In the genomic region with DNA sequence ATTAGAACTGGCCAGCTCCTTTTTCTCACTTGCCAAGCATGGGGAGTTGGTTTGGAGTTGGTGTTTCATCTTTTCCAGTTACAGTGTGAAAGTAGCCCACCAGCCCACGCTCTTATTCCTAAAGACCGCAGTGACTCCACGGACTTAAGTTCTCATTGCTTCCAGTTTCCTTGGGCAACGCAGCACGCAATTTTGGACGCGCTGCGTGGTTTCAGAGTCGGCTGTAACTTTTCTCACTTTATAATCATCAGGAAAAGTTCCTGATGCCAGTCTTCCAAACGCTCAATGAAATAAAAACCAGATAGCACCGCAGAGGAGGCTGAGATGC, we compare ENCODE assay signal across 7 cellular contexts. TPM values are rescaled to one million over a fixed set of nuclear protein-coding genes. Genes with fewer than 3 reads are reported as not detected.
DNase-seq lines count a peak whose midpoint lies in the region; ATAC-seq and TF ChIP-seq lines count a peak whose summit lies in the region.

No MANE protein-coding gene starts in this region.

- H3K27me3 Mint-ChIP-seq in naive thymus-derived CD8-positive, alpha-beta T cell: peaks cover 0 to 6% (median 3%) of the 10 kb centered on the region in 5 donors

- POLR2A ChIA-PET in naive thymus-derived CD8-positive, alpha-beta T cell (lab: Charles Lee): interaction anchor here (0.6 to 2.5 kb wide), 7 partner anchors 27 to 532 kb away, joined by 3 to 35 read pairs (median 5); partner anchors contain the start of genes BCLAF1 and MAP3K5

- H3K27ac ChIP-seq in upper lobe of right lung: peak overlapping the region; percentile 93

- H3K4me1 ChIP-seq in endocrine pancreas (ENCODE audit: control insufficient read depth, insufficient read depth, low read length): no peaks in the 10 kb centered on the region
- peaks cover 5% of the 10 kb centered on the region for H3K4me1 ChIP-seq in upper lobe of right lung

- H3K36me3 ChIP-seq in endocrine pancreas (ENCODE audit: control insufficient read depth, insufficient read depth, low read length): peaks cover 2% of the 10 kb centered on the region
- H3K36me3 ChIP-seq in upper lobe of right lung: peaks cover 7% of the 10 kb centered on the region

- H3K4me3 ChIP-seq in endocrine pancreas (ENCODE audit: control insufficient read depth, insufficient read depth, low read length) (peak overlapping the region; percentile 88), upper lobe of right lung (peak overlapping the region; percentile 72)

- TF ChIP-seq CTCF in upper lobe of right lung (IDR thresholded peaks at IDR 0.05): no peak

- no peaks in the 10 kb centered on the region for H3K27me3 ChIP-seq in endocrine pancreas (ENCODE audit: control insufficient read depth, insufficient read depth, low read length)
- no peaks in the 10 kb centered on the region for H3K27me3 ChIP-seq in upper lobe of right lung

- H3K4me1 Mint-ChIP-seq in naive thymus-derived CD8-positive, alpha-beta T cell: peaks cover 14 to 46% (median 34%) of the 10 kb centered on the region in 4 donors

- peak overlapping the region; percentile 90 to 100 (median 97) for H3K27ac Mint-ChIP-seq in naive thymus-derived CD8-positive, alpha-beta T cell

- intact Hi-C loops in upper lobe of right lung (cut with DNase I): no loop called here

- no peaks in the 10 kb centered on the region for H3K9me3 ChIP-seq in endocrine pancreas (ENCODE audit: control insufficient read depth, low read length)
- no peaks in the 10 kb centered on the region for H3K9me3 ChIP-seq in upper lobe of right lung

- peak overlapping the region; percentile 45 for H3K9ac ChIP-seq in endocrine pancreas (ENCODE audit: control insufficient read depth, insufficient read depth, low read length)

- peaks cover 10 to 14% (median 12%) of the 10 kb centered on the region in 3 donors for H3K36me3 Mint-ChIP-seq in naive thymus-derived CD8-positive, alpha-beta T cell

- DNase-seq in naive thymus-derived CD8-positive, alpha-beta T cell: no peak
- DNase-seq in upper lobe of right lung (no peak), NCI-H1694 treated with DMSO at 0.1 percent for 48 hours (lab: John Stamatoyannopoulos, UW) (no peak)

- peak overlapping the region; percentile 88 to 99 (median 94) for H3K4me3 Mint-ChIP-seq in naive thymus-derived CD8-positive, alpha-beta T cell

- peak; percentile 5 for ATAC-seq in GM18502 (IDR thresholded peaks at IDR 0.05; ENCODE audit: poor library complexity, unreplicated experiment)
- ATAC-seq in HG02588 (IDR thresholded peaks at IDR 0.05; ENCODE audit: unreplicated experiment): peak; percentile 9
- ATAC-seq in SK-N-SH treated with all-trans-retinoic acid at 6 μM for 48 hours: peak; percentile 34
- peak in 1 of 2 donors; percentile 1 for ATAC-seq in naive thymus-derived CD8-positive, alpha-beta T cell
- ATAC-seq in upper lobe of right lung: no peak

- no peaks in the 10 kb centered on the region for H3K9me3 Mint-ChIP-seq in naive thymus-derived CD8-positive, alpha-beta T cell

TF ChIP-seq in SK-N-SH treated with all-trans-retinoic acid at 6 μM for 48 hours, 23 proteins besides CTCF, POLR2A, EP300 and RAD21:
- TF ChIP-seq, protein P1, sequence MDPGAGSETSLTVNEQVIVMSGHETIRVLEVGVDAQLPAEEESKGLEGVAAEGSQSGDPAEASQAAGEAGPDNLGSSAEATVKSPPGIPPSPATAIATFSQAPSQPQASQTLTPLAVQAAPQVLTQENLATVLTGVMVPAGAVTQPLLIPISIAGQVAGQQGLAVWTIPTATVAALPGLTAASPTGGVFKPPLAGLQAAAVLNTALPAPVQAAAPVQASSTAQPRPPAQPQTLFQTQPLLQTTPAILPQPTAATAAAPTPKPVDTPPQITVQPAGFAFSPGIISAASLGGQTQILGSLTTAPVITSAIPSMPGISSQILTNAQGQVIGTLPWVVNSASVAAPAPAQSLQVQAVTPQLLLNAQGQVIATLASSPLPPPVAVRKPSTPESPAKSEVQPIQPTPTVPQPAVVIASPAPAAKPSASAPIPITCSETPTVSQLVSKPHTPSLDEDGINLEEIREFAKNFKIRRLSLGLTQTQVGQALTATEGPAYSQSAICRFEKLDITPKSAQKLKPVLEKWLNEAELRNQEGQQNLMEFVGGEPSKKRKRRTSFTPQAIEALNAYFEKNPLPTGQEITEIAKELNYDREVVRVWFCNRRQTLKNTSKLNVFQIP (CRISPR knock-in tag; IDR thresholded peaks at IDR 0.05; ENCODE audit: borderline replicate concordance, low read depth): no peak
- TF ChIP-seq CSDC2 (CRISPR knock-in tag; IDR thresholded peaks at IDR 0.05) (no peak), TCF4 (CRISPR knock-in tag; IDR thresholded peaks at IDR 0.05; ENCODE audit: borderline replicate concordance) (no peak), TSHZ2 (CRISPR knock-in tag; IDR thresholded peaks at IDR 0.05) (no peak), GLIS3 (CRISPR knock-in tag; IDR thresholded peaks at IDR 0.05) (no peak), ESRRG (CRISPR knock-in tag; IDR thresholded peaks at IDR 0.05) (no peak), OSR1 (CRISPR knock-in tag; IDR thresholded peaks at IDR 0.05) (no peak), RARB (CRISPR knock-in tag; IDR thresholded peaks at IDR 0.05) (no peak), ZFP30 (CRISPR knock-in tag; IDR thresholded peaks at IDR 0.05) (no peak), PATZ1 (CRISPR knock-in tag; IDR thresholded peaks at IDR 0.05; ENCODE audit: borderline replicate concordance) (no peak), BACH2 (CRISPR knock-in tag; IDR thresholded peaks at IDR 0.05; ENCODE audit: borderline replicate concordance) (no peak), ZFP3 (CRISPR knock-in tag; IDR thresholded peaks at IDR 0.05) (no peak), SNAI2 (CRISPR knock-in tag; IDR thresholded peaks at IDR 0.05) (no peak), ZNF70 (CRISPR knock-in tag; IDR thresholded peaks at IDR 0.05) (no peak), ISL1 (CRISPR knock-in tag; IDR thresholded peaks at IDR 0.05) (no peak), ZNF565 (CRISPR knock-in tag; conservative IDR thresholded peaks at IDR 0.05; ENCODE audit: low read depth) (no peak)
- TF ChIP-seq, protein P2, sequence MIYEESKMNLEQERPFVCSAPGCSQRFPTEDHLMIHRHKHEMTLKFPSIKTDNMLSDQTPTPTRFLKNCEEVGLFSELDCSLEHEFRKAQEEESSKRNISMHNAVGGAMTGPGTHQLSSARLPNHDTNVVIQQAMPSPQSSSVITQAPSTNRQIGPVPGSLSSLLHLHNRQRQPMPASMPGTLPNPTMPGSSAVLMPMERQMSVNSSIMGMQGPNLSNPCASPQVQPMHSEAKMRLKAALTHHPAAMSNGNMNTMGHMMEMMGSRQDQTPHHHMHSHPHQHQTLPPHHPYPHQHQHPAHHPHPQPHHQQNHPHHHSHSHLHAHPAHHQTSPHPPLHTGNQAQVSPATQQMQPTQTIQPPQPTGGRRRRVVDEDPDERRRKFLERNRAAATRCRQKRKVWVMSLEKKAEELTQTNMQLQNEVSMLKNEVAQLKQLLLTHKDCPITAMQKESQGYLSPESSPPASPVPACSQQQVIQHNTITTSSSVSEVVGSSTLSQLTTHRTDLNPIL (CRISPR knock-in tag; IDR thresholded peaks at IDR 0.05; ENCODE audit: low read depth): no peak

RNA-seq across cellular contexts. Expression of gene PEX7, which starts 0.4 kb away (rescaled TPM):
- 1 to 10 TPM; 5.8 to 6.9 TPM for total RNA-seq in naive thymus-derived CD8-positive, alpha-beta T cell
- 1 to 10 TPM; 3.0 to 4.6 (median 4.2) TPM for polyA plus RNA-seq in naive thymus-derived CD8-positive, alpha-beta T cell
- 5.6 TPM for total RNA-seq in upper lobe of right lung

RNA-seq across cellular contexts. Expression of gene MAP3K5, which starts 29.7 kb away (rescaled TPM):
- 1 to 10 TPM; 7.7 to 8.7 TPM for total RNA-seq in naive thymus-derived CD8-positive, alpha-beta T cell
- 1 to 10 TPM; 3.0 to 4.5 (median 3.1) TPM for polyA plus RNA-seq in naive thymus-derived CD8-positive, alpha-beta T cell
- total RNA-seq in upper lobe of right lung: 32.5 TPM
